ENCODE assay signal across 8 cellular contexts in the genomic region with DNA sequence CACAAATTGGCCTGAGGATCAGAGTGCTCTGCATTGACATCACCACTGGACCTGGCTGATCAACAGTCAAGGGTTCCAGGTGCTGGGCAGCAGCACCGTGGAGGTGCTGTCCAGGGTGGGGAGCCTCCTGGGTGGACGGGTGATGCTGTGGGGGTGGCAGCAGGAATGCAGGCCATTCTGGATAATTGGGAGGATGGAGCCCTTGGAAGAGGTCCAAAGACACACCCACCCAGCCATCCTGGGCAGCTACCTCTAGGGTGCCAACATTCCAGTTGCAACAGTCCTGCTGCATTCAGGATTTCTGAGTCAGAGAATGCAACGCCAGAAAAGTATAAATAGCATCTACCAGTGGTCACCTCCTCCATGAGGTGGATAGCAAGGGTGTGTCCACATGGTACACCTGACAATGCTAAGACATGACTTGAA. TPM values are rescaled to one million over a fixed set of nuclear protein-coding genes. Genes with fewer than 3 reads are reported as not detected.
DNase-seq lines count a peak whose midpoint lies in the region; ATAC-seq and TF ChIP-seq lines count a peak whose summit lies in the region.

No MANE protein-coding gene starts in this region.

- ATAC-seq in CD4-positive, CD25-positive, alpha-beta regulatory T cell (ENCODE audit: low read depth in 2 of 2): no peak
- no peak for ATAC-seq in naive thymus-derived CD8-positive, alpha-beta T cell
- no peak for ATAC-seq in HG02759 (IDR thresholded peaks at IDR 0.05; ENCODE audit: unreplicated experiment)
- ATAC-seq in HG03135 (IDR thresholded peaks at IDR 0.05; ENCODE audit: unreplicated experiment): no peak

- no TSS peak for BruUV-seq in mammary epithelial cell (replicated peaks; lab: Mats Ljungman, UMichigan)

- peaks cover 34% of the 10 kb centered on the region for H3K36me3 ChIP-seq in CD4-positive, CD25-positive, alpha-beta regulatory T cell (ENCODE audit: control insufficient read depth, insufficient read depth, low read length)
- no peaks in the 10 kb centered on the region for H3K36me3 ChIP-seq in mammary epithelial cell (ENCODE audit: insufficient read depth, low read length)

- H3K4me3 ChIP-seq in CD4-positive, CD25-positive, alpha-beta regulatory T cell (ENCODE audit: low read depth, low read length): peak overlapping the region; percentile 97
- no peak overlapping the region for H3K4me3 ChIP-seq in mammary epithelial cell (replicated peaks in 1 of 3; ENCODE audit: insufficient read depth in 1 of 3, low read depth in 2 of 3, low read length in 3 of 3)

- H3K27ac ChIP-seq in CD4-positive, CD25-positive, alpha-beta regulatory T cell (ENCODE audit: insufficient read depth, low read length, poor library complexity, severe bottlenecking): peak overlapping the region; percentile 94
- no peak overlapping the region for H3K27ac ChIP-seq in mammary epithelial cell (ENCODE audit: insufficient read depth, low read depth, low read length)

- in situ Hi-C loops in mammary epithelial cell (cut with MboI; ENCODE audit: low sequenced_read_pairs in 2 of 2): no loop called here

- H4K20me1 ChIP-seq in mammary epithelial cell (ENCODE audit: insufficient read depth, low read length): no peaks in the 10 kb centered on the region

- dilution Hi-C loops in mammary epithelial cell (cut with HindIII; ENCODE audit: low sequenced_read_pairs): no loop called here

- 0% methylated on average over 3 of the region's 3 CpGs for WGBS in mammary epithelial cell (ENCODE audit: low coverage, missing lambda C conversion rate)

- H3K4me1 ChIP-seq in CD4-positive, CD25-positive, alpha-beta regulatory T cell (ENCODE audit: control insufficient read depth, insufficient read depth, low read length, poor library complexity, severe bottlenecking): peaks cover 69% of the 10 kb centered on the region
- peaks cover 22% of the 10 kb centered on the region for H3K4me1 ChIP-seq in mammary epithelial cell (ENCODE audit: insufficient read depth, low read length)

- H3K79me2 ChIP-seq in mammary epithelial cell (ENCODE audit: insufficient read depth, low read length): no peaks in the 10 kb centered on the region

- H3K27ac Mint-ChIP-seq in CD4-positive, CD25-positive, alpha-beta regulatory T cell: peak overlapping the region; percentile 98 to 100 (median 100)
- H3K27ac Mint-ChIP-seq in IgD-negative memory B cell: peak overlapping the region; percentile 96 to 100 (median 99)
- H3K27ac Mint-ChIP-seq in naive thymus-derived CD8-positive, alpha-beta T cell: peak overlapping the region; percentile 92 to 100 (median 98)

- peaks cover 28 to 64% (median 55%) of the 10 kb centered on the region in 4 donors for H3K4me1 Mint-ChIP-seq in CD4-positive, CD25-positive, alpha-beta regulatory T cell
- peaks cover 35 to 52% (median 40%) of the 10 kb centered on the region in 3 donors for H3K4me1 Mint-ChIP-seq in IgD-negative memory B cell
- H3K4me1 Mint-ChIP-seq in naive thymus-derived CD8-positive, alpha-beta T cell: peaks cover 46 to 83% (median 64%) of the 10 kb centered on the region in 4 donors

- TF ChIP-seq CTCF in mammary epithelial cell (conservative IDR thresholded peaks at IDR 0.05 in 1 of 2, IDR thresholded peaks at IDR 0.05 in 1 of 2; ENCODE audit: extremely low read depth in 1 of 2, insufficient read depth in 1 of 2, low read depth in 1 of 2, low read length in 2 of 2): no peak

- H3K9ac ChIP-seq in mammary epithelial cell (ENCODE audit: insufficient read depth, low read length): no peak overlapping the region

- no peaks in the 10 kb centered on the region for H3K9me3 ChIP-seq in CD4-positive, CD25-positive, alpha-beta regulatory T cell (ENCODE audit: control insufficient read depth in 2 of 2, low read length in 2 of 2)
- no peaks in the 10 kb centered on the region for H3K9me3 ChIP-seq in mammary epithelial cell (replicated peaks; ENCODE audit: insufficient read depth, low read length)

- H3K9me3 Mint-ChIP-seq in CD4-positive, CD25-positive, alpha-beta regulatory T cell: peaks cover 0 to 3% (median 0%) of the 10 kb centered on the region in 7 donors
- H3K9me3 Mint-ChIP-seq in IgD-negative memory B cell: no peaks in the 10 kb centered on the region
- no peaks in the 10 kb centered on the region for H3K9me3 Mint-ChIP-seq in naive thymus-derived CD8-positive, alpha-beta T cell

- no peak overlapping the region for H3K4me2 ChIP-seq in mammary epithelial cell (ENCODE audit: insufficient read depth, low read depth, low read length)

- intact Hi-C loops in mammary epithelial cell (cut with micrococcal nuclease): loop anchor here (1.0 to 5.0 kb wide), 3 partner anchors 16 to 825 kb away; partner anchors contain the start of gene STARD5

- H3K36me3 Mint-ChIP-seq in CD4-positive, CD25-positive, alpha-beta regulatory T cell: peaks cover 54% of the 10 kb centered on the region
- H3K36me3 Mint-ChIP-seq in IgD-negative memory B cell: peaks cover 23% of the 10 kb centered on the region
- peaks cover 44 to 51% (median 51%) of the 10 kb centered on the region in 3 donors for H3K36me3 Mint-ChIP-seq in naive thymus-derived CD8-positive, alpha-beta T cell

- POLR2A ChIA-PET in naive thymus-derived CD8-positive, alpha-beta T cell (lab: Charles Lee): interaction anchor here (0.9 to 16.9 kb wide), 11 partner anchors 8 to 306 kb away, joined by 3 to 491 read pairs (median 6); partner anchors contain the start of genes STARD5 and TLNRD1

- H3K27me3 Mint-ChIP-seq in CD4-positive, CD25-positive, alpha-beta regulatory T cell: no peaks in the 10 kb centered on the region
- no peaks in the 10 kb centered on the region for H3K27me3 Mint-ChIP-seq in IgD-negative memory B cell
- no peaks in the 10 kb centered on the region for H3K27me3 Mint-ChIP-seq in naive thymus-derived CD8-positive, alpha-beta T cell

- DNase-seq in CD4-positive, CD25-positive, alpha-beta regulatory T cell: no peak
- DNase-seq in mammary epithelial cell: peak; percentile 93
- DNase-seq in naive thymus-derived CD8-positive, alpha-beta T cell: no peak
- DNase-seq in NCI-H446 (lab: John Stamatoyannopoulos, UW): no peak
- DNase-seq in stimulated activated CD4-positive, alpha-beta T cell treated with anti-CD3 and anti-CD28 coated beads, Interleukin-2, amount 100 ng/mL, for 24 hours: no peak

- CTCF ChIA-PET in mammary epithelial cell (lab: Charles Lee; ENCODE audit: low non-redundant PET): no interaction called here

- peak overlapping the region; percentile 99 to 100 (median 100) for H3K4me3 Mint-ChIP-seq in CD4-positive, CD25-positive, alpha-beta regulatory T cell
- peak overlapping the region; percentile 96 to 100 (median 100) for H3K4me3 Mint-ChIP-seq in IgD-negative memory B cell
- peak overlapping the region; percentile 96 to 100 (median 100) for H3K4me3 Mint-ChIP-seq in naive thymus-derived CD8-positive, alpha-beta T cell

- no peak overlapping the region for H2AFZ ChIP-seq in mammary epithelial cell (ENCODE audit: low read depth, low read length)

- H3K27me3 ChIP-seq in CD4-positive, CD25-positive, alpha-beta regulatory T cell (ENCODE audit: control insufficient read depth, insufficient read depth, low read length): no peaks in the 10 kb centered on the region
- H3K27me3 ChIP-seq in mammary epithelial cell (ENCODE audit: insufficient read depth, low read length): no peaks in the 10 kb centered on the region

RNA-seq across cellular contexts. Expression of gene STARD5, which starts 26.8 kb away (rescaled TPM):
- 6.6 TPM for total RNA-seq in CD4-positive, CD25-positive, alpha-beta regulatory T cell
- 1 to 10 TPM; 4.0 to 5.0 (median 4.1) TPM for polyA plus RNA-seq in CD4-positive, CD25-positive, alpha-beta regulatory T cell
- polyA plus RNA-seq in IgD-negative memory B cell (8.4 TPM), mammary epithelial cell (29.0 TPM)
- total RNA-seq in mammary epithelial cell: 10 to 100 TPM; 10.2 to 19.1 TPM
- polyA minus RNA-seq in mammary epithelial cell: 9.8 TPM
- total RNA-seq in naive thymus-derived CD8-positive, alpha-beta T cell: 10 to 100 TPM; 10.8 to 12.8 TPM
- polyA plus RNA-seq in naive thymus-derived CD8-positive, alpha-beta T cell: 1 to 10 TPM; 3.8 to 6.9 (median 4.5) TPM
